Comparison of ENCODE assay signal across 1 cellular context in genomic region chr13:55000844-55001243, GRCh38.
TF ChIP-seq lines count a peak whose summit lies in the region.

No MANE protein-coding gene starts in this region.

TF ChIP-seq in H1, 55 proteins besides CTCF, POLR2A, EP300 and RAD21:
- TF ChIP-seq YY1 (IDR thresholded peaks at IDR 0.05; ENCODE audit: low read depth, low read length) (peak; percentile 54; the same call in 1 of the 2 replicates), JUND (IDR thresholded peaks at IDR 0.05; ENCODE audit: low read length) (no peak), BRCA1 (IDR thresholded peaks at IDR 0.05; ENCODE audit: low read depth, low read length) (no peak), POU5F1 (IDR thresholded peaks at IDR 0.05; ENCODE audit: low read depth, low read length) (no peak), TCF12 (IDR thresholded peaks at IDR 0.05; ENCODE audit: low read depth, low read length) (0 out of 2 replicates have a peak, but pooled peaks have one; percentile 19), BACH1 (IDR thresholded peaks at IDR 0.05; ENCODE audit: low read length) (no peak), TAF1 (IDR thresholded peaks at IDR 0.05; ENCODE audit: low read depth, low read length) (0 out of 2 replicates have a peak, but pooled peaks have one; percentile 44), CREB1 (IDR thresholded peaks at IDR 0.05) (no peak), SAP30 (IDR thresholded peaks at IDR 0.05; ENCODE audit: insufficient read depth, insufficient replicate concordance, low read length) (no peak), EGR1 (IDR thresholded peaks at IDR 0.05; ENCODE audit: borderline replicate concordance, low read depth, low read length) (no peak), RXRA (IDR thresholded peaks at IDR 0.05; ENCODE audit: insufficient read depth, low read depth, low read length) (no peak), MAX (IDR thresholded peaks at IDR 0.05) (peak; percentile 34; the same call in 1 of the 2 replicates), POLR2AphosphoS5 (IDR thresholded peaks at IDR 0.05; ENCODE audit: low read depth, low read length) (0 out of 2 replicates have a peak, but pooled peaks have one; percentile 41)
